8 cellular contexts compared by ENCODE assay signal in genomic region chr7:28955723-28956607, GRCh38. TPM values are rescaled to one million over a fixed set of nuclear protein-coding genes. Genes with fewer than 3 reads are reported as not detected.
DNase-seq lines count a peak whose midpoint lies in the region; ATAC-seq and TF ChIP-seq lines count a peak whose summit lies in the region.

No MANE protein-coding gene starts in this region.

- peaks cover 24% of the 10 kb centered on the region for H3K4me1 Mint-ChIP-seq in mesothelial cell of epicardium

- H3K79me2 ChIP-seq in HCT116 (ENCODE audit: insufficient read depth, low read length) (no peaks in the 10 kb centered on the region), SK-N-SH (ENCODE audit: insufficient read depth) (no peaks in the 10 kb centered on the region)

- ATAC-seq in HCT116 (no peak; the same call in 1 of the 2 replicates), GM21526 (IDR thresholded peaks at IDR 0.05; ENCODE audit: low FRiP score, unreplicated experiment) (no peak), GM21576 (IDR thresholded peaks at IDR 0.05; ENCODE audit: unreplicated experiment) (no peak)

- H3K36me3 Mint-ChIP-seq in mesothelial cell of epicardium = no peaks in the 10 kb centered on the region

- peak overlapping the region; percentile 81 for H3K4me3 Mint-ChIP-seq in mesothelial cell of epicardium

- H3K9ac ChIP-seq in HCT116 (ENCODE audit: low read length) (no peak overlapping the region), SK-N-SH (no peak overlapping the region)

- CTCF ChIA-PET in BJ (lab: Yijun Ruan, JAX) (interaction anchor here (0.6 to 3.6 kb wide), 28 partner anchors 8 to 453 kb away, joined by 3 to 38 read pairs (median 5); no protein-coding TSS in a partner anchor), HCT116 (lab: Charles Lee) (interaction anchor here (0.7 to 1.5 kb wide), 4 partner anchors 15 to 151 kb away, joined by 3 to 7 read pairs (median 3); no protein-coding TSS in a partner anchor), SK-N-SH (lab: Yijun Ruan, JAX) (interaction anchor here (0.6 to 37.1 kb wide), 73 partner anchors 13 to 657 kb away, joined by 3 to 1040 read pairs (median 5); partner anchors contain the start of gene CPVL)

- BruUV-seq in HCT116 (replicated peaks; lab: Mats Ljungman, UMichigan) = no TSS peak

- H3K4me1 ChIP-seq in HCT116 (ENCODE audit: control insufficient read depth in 1 of 2, insufficient read depth in 2 of 2, low read length in 2 of 2) (no peaks in the 10 kb centered on the region), SK-N-SH (ENCODE audit: control insufficient read depth in 1 of 2, insufficient read depth in 2 of 2, low read depth in 1 of 2, low read length in 1 of 2) (peaks cover 11 to 66% of the 10 kb centered on the region in 2 experiments), tibial artery (peaks cover 0 to 39% (median 31%) of the 10 kb centered on the region in 4 donors)

- POLR2A ChIA-PET in BJ (lab: Charles Lee) = no interaction called here
- POLR2A ChIA-PET in HCT116 (lab: Charles Lee) = no interaction called here
- POLR2A ChIA-PET in SK-N-SH (lab: Yijun Ruan, JAX) = interaction anchor here (0.6 to 3.7 kb wide), 7 partner anchors 26 to 390 kb away, joined by 3 to 62 read pairs (median 6); no protein-coding TSS in a partner anchor

- H3K36me3 ChIP-seq in BJ (ENCODE audit: control insufficient read depth, insufficient read depth, low read length) (no peaks in the 10 kb centered on the region), HCT116 (ENCODE audit: control insufficient read depth in 1 of 2, insufficient read depth in 2 of 2, low read length in 2 of 2) (no peaks in the 10 kb centered on the region), SK-N-SH (replicated peaks in 1 of 2; ENCODE audit: control insufficient read depth in 1 of 2, insufficient read depth in 2 of 2, low read length in 1 of 2) (no peaks in the 10 kb centered on the region), tibial artery (no peaks in the 10 kb centered on the region)

- H3K9me3 Mint-ChIP-seq in mesothelial cell of epicardium = no peaks in the 10 kb centered on the region

- TF ChIP-seq CTCF in BJ (IDR thresholded peaks at IDR 0.05; ENCODE audit: insufficient read depth, low read depth, low read length) (peak; percentile 35; the same call in 1 of the 2 replicates), HCT116 (IDR thresholded peaks at IDR 0.05 in 2 of 3, conservative IDR thresholded peaks at IDR 0.05 in 1 of 3; ENCODE audit: borderline replicate concordance in 1 of 3, insufficient read depth in 1 of 3, low read depth in 2 of 3, low read length in 2 of 3) (peak in 2 of 3 experiments; percentile 17 to 25; a peak in 1 of 6 replicates), SK-N-SH (IDR thresholded peaks at IDR 0.05) (peak; percentile 32), mesothelial cell of epicardium (IDR thresholded peaks at IDR 0.05; ENCODE audit: unreplicated experiment) (peak; percentile 62), tibial artery (IDR thresholded peaks at IDR 0.05) (peak; percentile 23 to 36)

- WGBS in SK-N-SH (ENCODE audit: low lambda C conversion rate) = 38% methylated on average over 96 of the region's 104 CpGs

- no peaks in the 10 kb centered on the region for H3K9me3 ChIP-seq in HCT116 (ENCODE audit: control insufficient read depth in 1 of 2, insufficient read depth in 1 of 2, low read depth in 1 of 2, low read length in 2 of 2)
- H3K9me3 ChIP-seq in SK-N-SH = no peaks in the 10 kb centered on the region
- no peaks in the 10 kb centered on the region for H3K9me3 ChIP-seq in tibial artery

- TF ChIP-seq POLR2A in HCT116 (IDR thresholded peaks at IDR 0.05; ENCODE audit: borderline replicate concordance, extremely low read depth, insufficient read depth, insufficient read length) (no peak), erythroblast (IDR thresholded peaks at IDR 0.05; ENCODE audit: low read length) (no peak)

- H3K4me2 ChIP-seq in HCT116 (ENCODE audit: low read length) (no peak overlapping the region), SK-N-SH (peak overlapping the region; percentile 86)

- intact Hi-C loops in HCT116 (cut with micrococcal nuclease) (no loop called here), tibial artery (cut with DNase I; ENCODE audit: low total_unique reads) (no loop called here)

- TF ChIP-seq RAD21 in HCT116 (IDR thresholded peaks at IDR 0.05; ENCODE audit: low read depth) (no peak), SK-N-SH (IDR thresholded peaks at IDR 0.05; ENCODE audit: low read length) (peak; percentile 63)

- H4K20me1 ChIP-seq in HCT116 (ENCODE audit: insufficient read depth) (no peaks in the 10 kb centered on the region), SK-N-SH (ENCODE audit: insufficient read depth) (no peaks in the 10 kb centered on the region)

- no peak overlapping the region for H3K27ac Mint-ChIP-seq in mesothelial cell of epicardium

- H3K27me3 Mint-ChIP-seq in mesothelial cell of epicardium (ENCODE audit: low read depth) = peaks cover 23% of the 10 kb centered on the region

- TF ChIP-seq EP300 in SK-N-SH (IDR thresholded peaks at IDR 0.05; ENCODE audit: borderline replicate concordance in 1 of 2, low read depth in 1 of 2, low read length in 1 of 2) = no peak

- H3K4me3 ChIP-seq in BJ (ENCODE audit: low read depth, low read length) (no peak overlapping the region; the same call in 1 of the 2 replicates), HCT116 (replicated peaks in 1 of 2; ENCODE audit: low read depth in 1 of 2, low read length in 2 of 2) (no peak overlapping the region), SK-N-SH (ENCODE audit: low read depth in 2 of 2, low read length in 1 of 2) (peak overlapping the region; percentile 52 to 59), tibial artery (peak overlapping the region; percentile 45 to 58)

- RAD21 ChIA-PET in HCT116 (lab: Charles Lee; ENCODE audit: low non-redundant PET in 1 of 2, low total read pairs in 2 of 2, uncharacterized antibody in 2 of 2, unreplicated experiment in 2 of 2) = no interaction called here

- no peak for DNase-seq in BJ (ENCODE audit: low read depth)
- DNase-seq in HCT116 (ENCODE audit: low read depth, low spot score) = no peak
- DNase-seq in SK-N-SH = peak; percentile 87
- DNase-seq in erythroblast (lab: John Stamatoyannopoulos, UW) = peak; percentile 62 to 71
- DNase-seq in mesothelial cell of epicardium (ENCODE audit: low spot score in 2 of 2, unreplicated experiment in 2 of 2) = peak; percentile 58 to 83
- peak; percentile 58 to 72 for DNase-seq in tibial artery

- H2AFZ ChIP-seq in HCT116 (ENCODE audit: low read depth, low read length, poor library complexity, severe bottlenecking) = no peak overlapping the region
- peak overlapping the region; percentile 9; the same call in 1 of the 2 replicates for H2AFZ ChIP-seq in SK-N-SH (ENCODE audit: low read depth)

- peaks cover 19% of the 10 kb centered on the region for H3F3A ChIP-seq in SK-N-SH (replicated peaks; ENCODE audit: insufficient read depth)

- H3K27ac ChIP-seq in HCT116 (ENCODE audit: low read depth, low read length) (no peak overlapping the region), SK-N-SH (ENCODE audit: low read depth in 2 of 2, low read length in 1 of 2) (peak overlapping the region in 1 of 2 experiments; percentile 100; a peak in 2 of 4 replicates), tibial artery (no peak overlapping the region)

- H3K9me2 ChIP-seq in HCT116 (ENCODE audit: insufficient read depth) (no peaks in the 10 kb centered on the region), SK-N-SH (no peaks in the 10 kb centered on the region)

- H3K27me3 ChIP-seq in BJ (ENCODE audit: control insufficient read depth, insufficient read depth, low read length) (peaks cover 38% of the 10 kb centered on the region), HCT116 (ENCODE audit: insufficient read depth, low read length) (no peaks in the 10 kb centered on the region; the same call in 1 of the 2 replicates), SK-N-SH (ENCODE audit: insufficient read depth) (peaks cover 36% of the 10 kb centered on the region), tibial artery (peaks cover 3 to 37% of the 10 kb centered on the region in 2 donors)

TF ChIP-seq in HCT116, 20 proteins besides CTCF, POLR2A, EP300 and RAD21:
- TF ChIP-seq, protein P1, sequence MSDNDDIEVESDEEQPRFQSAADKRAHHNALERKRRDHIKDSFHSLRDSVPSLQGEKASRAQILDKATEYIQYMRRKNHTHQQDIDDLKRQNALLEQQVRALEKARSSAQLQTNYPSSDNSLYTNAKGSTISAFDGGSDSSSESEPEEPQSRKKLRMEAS (IDR thresholded peaks at IDR 0.05) = no peak
- TF ChIP-seq CEBPB (IDR thresholded peaks at IDR 0.05; ENCODE audit: low read depth) (no peak), SIN3A (IDR thresholded peaks at IDR 0.05; ENCODE audit: low read depth) (no peak), ELF1 (IDR thresholded peaks at IDR 0.05; ENCODE audit: borderline replicate concordance, low read depth) (no peak), CBX3 (IDR thresholded peaks at IDR 0.05; ENCODE audit: low read depth) (no peak)

TF ChIP-seq in SK-N-SH, 30 proteins besides CTCF, POLR2A, EP300 and RAD21 (continues in another document):
- TF ChIP-seq SMC3 (IDR thresholded peaks at IDR 0.05; ENCODE audit: low read depth, low read length) (peak; percentile 62; the same call in 1 of the 2 replicates), CHD2 (IDR thresholded peaks at IDR 0.05; ENCODE audit: low read length, partially characterized antibody) (no peak), SIN3A (IDR thresholded peaks at IDR 0.05; ENCODE audit: borderline replicate concordance, low read depth, low read length) (no peak), TEAD4 (IDR thresholded peaks at IDR 0.05; ENCODE audit: borderline replicate concordance, insufficient read depth) (no peak), PBX3 (IDR thresholded peaks at IDR 0.05) (no peak), NFIC (IDR thresholded peaks at IDR 0.05; ENCODE audit: borderline replicate concordance) (peak; percentile 72), GATA2 (CRISPR knock-in tag; IDR thresholded peaks at IDR 0.05) (peak; percentile 3; the same call in 1 of the 2 replicates), TCF12 (IDR thresholded peaks at IDR 0.05) (no peak), MEF2A (IDR thresholded peaks at IDR 0.05; ENCODE audit: borderline replicate concordance, low read depth) (no peak)

RNA-seq across cellular contexts. Expression of gene TRIL, which starts 2.2 kb away (rescaled TPM):
- polyA plus RNA-seq in BJ (2011; rRNA removed) (0.01 TPM in 1 of 2 replicates, not detected in the other), SK-N-SH (2012; rRNA removed) (0.18 and 0.28 TPM in 2 replicates)
- polyA minus RNA-seq in BJ (2011; rRNA and poly(A)+ RNA removed) = 0.05 TPM in 2 replicates
- total RNA-seq in HCT116 (2021; ENCODE audit: unreplicated experiment) (not detected), mesothelial cell of epicardium (11.9 to 14.2 TPM (median 13.4 TPM) in 3 replicates)
- not detected in 2 replicates for polyA plus RNA-seq in HCT116 (2012)
- polyA plus RNA-seq in SK-N-SH (2012; cell fraction: cytosol; rRNA removed) = 0.23 and 0.41 TPM in 2 replicates
- 0.08 and 0.16 TPM in 2 replicates for polyA plus RNA-seq in SK-N-SH (2012; cell fraction: nucleus; rRNA removed)

Comparison
In these comparisons a context has a peak if more than half of its experiments do, and no peak if none do; other contexts are left out.
1. DNase-seq: peak in SK-N-SH (single experiment), erythroblast (2 of 2), mesothelial cell of epicardium (2 of 2) and tibial artery (2 of 2); none in BJ (single experiment) and HCT116 (single experiment).
2. H3K4me3 ChIP-seq: peak in SK-N-SH (2 of 2) and tibial artery (2 of 2); none in BJ (single experiment) and HCT116 (0 of 2).
3. RNA of gene TRIL, which starts 2.2 kb away (total RNA-seq): 11.9 to 14.2 TPM in mesothelial cell of epicardium; not detected in HCT116 (single experiment); every median in the first group is over 10 times any median in the second.
4. Peak in every context shown above with its lines, with median percentiles within 50 percentile points of each other: CTCF ChIP-seq.